ENCODE assay signal across 16 cellular contexts in the genomic region with DNA sequence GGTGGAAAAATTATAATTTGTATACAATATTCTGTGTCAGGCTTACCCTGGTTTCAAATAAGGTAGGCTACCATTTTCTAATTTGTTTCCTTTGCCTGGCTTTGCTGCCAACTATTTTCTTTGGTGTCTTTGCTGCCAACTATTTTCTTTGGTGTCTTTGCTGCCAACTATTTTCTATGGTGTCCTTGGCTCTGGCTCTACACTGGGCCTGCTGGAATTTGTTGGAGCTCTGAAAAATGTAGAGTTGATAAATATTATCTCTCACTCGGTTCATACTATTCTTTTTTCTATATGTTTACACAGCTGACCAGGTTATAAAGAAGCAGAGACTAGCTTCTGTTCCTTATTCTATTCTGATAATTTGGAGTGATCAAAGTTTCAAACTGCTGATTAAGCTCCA.
A peak's percentile ranks its signal among the peaks of the same experiment; 100 is the strongest.
DNase-seq lines count a peak whose midpoint lies in the region; ATAC-seq and TF ChIP-seq lines count a peak whose summit lies in the region.
"Had no signal": no experiment of that assay in that cellular context is flagged by ENCODE, and none has a peak within 500 bp of the region (broad histone marks: within the 10 kb centered on the region; RNA-seq: fewer than 3 reads in every experiment).

No MANE protein-coding gene starts in this region.

- POLR2A ChIA-PET in SK-N-SH (lab: Yijun Ruan, JAX): no interaction called here

- H3K9ac ChIP-seq in SK-N-SH: no peak overlapping the region

- no peak for TF ChIP-seq EP300 in SK-N-SH (IDR thresholded peaks at IDR 0.05; ENCODE audit: borderline replicate concordance in 1 of 2, low read depth in 1 of 2, low read length in 1 of 2)

- H3K4me1 Mint-ChIP-seq in GM23338 (no peaks in the 10 kb centered on the region), neural crest cell (no peaks in the 10 kb centered on the region)
- H3K4me1 Mint-ChIP-seq: CD14-positive monocyte, H9 had no signal

- H3K9me3 Mint-ChIP-seq in GM23338 (no peaks in the 10 kb centered on the region), neural crest cell (no peaks in the 10 kb centered on the region)
- H3K9me3 Mint-ChIP-seq: H9 had no signal

- peak; percentile 32 for DNase-seq in DMS53 (lab: John Stamatoyannopoulos, UW)
- no peak for DNase-seq in GM23338 (ENCODE audit: low spot score)
- peak; percentile 37 for DNase-seq in astrocyte of the hippocampus (ENCODE audit: low read depth, low spot score)
- no peak for DNase-seq in neural crest cell (ENCODE audit: low read depth, low spot score)
- DNase-seq in C1 segment of cervical spinal cord (lab: John Stamatoyannopoulos, UW): no peak
- DNase-seq in A172 (ENCODE audit: low spot score): no peak
- DNase-seq in SK-N-SH: no peak
- DNase-seq: BE2C; CD8-positive, alpha-beta T cell; COR-L47; DMS79 treated with DMSO at 0.1 percent for 48 hours; EL; GOT3; H9 had no signal

- H3F3A ChIP-seq in GM23338 (replicated peaks; ENCODE audit: low read depth) (no peaks in the 10 kb centered on the region), SK-N-SH (replicated peaks; ENCODE audit: insufficient read depth) (no peaks in the 10 kb centered on the region)

- TF ChIP-seq CTCF in GM23338 (conservative IDR thresholded peaks at IDR 0.05; ENCODE audit: low read depth in 2 of 2) (no peak), neural crest cell (conservative IDR thresholded peaks at IDR 0.05) (no peak), SK-N-SH (IDR thresholded peaks at IDR 0.05) (no peak)

- H3K4me3 ChIP-seq in GM23338 (no peak overlapping the region), SK-N-SH (ENCODE audit: low read depth in 2 of 2, low read length in 1 of 2) (no peak overlapping the region)
- H3K4me3 ChIP-seq: A549 had no signal

- no peaks in the 10 kb centered on the region for H3K36me3 ChIP-seq in GM23338 (ENCODE audit: insufficient read depth)
- no peaks in the 10 kb centered on the region for H3K36me3 ChIP-seq in SK-N-SH (replicated peaks in 1 of 2; ENCODE audit: control insufficient read depth in 1 of 2, insufficient read depth in 2 of 2, low read length in 1 of 2)
- H3K36me3 ChIP-seq: BE2C had no signal

- H3K27ac Mint-ChIP-seq in GM23338: no peak overlapping the region
- H3K27ac Mint-ChIP-seq in neural crest cell (ENCODE audit: unreplicated experiment): peak overlapping the region; percentile 27
- H3K27ac Mint-ChIP-seq: CD14-positive monocyte; CD8-positive, alpha-beta T cell; H9 had no signal

- H3K36me3 Mint-ChIP-seq in GM23338 (ENCODE audit: low read depth) (no peaks in the 10 kb centered on the region), neural crest cell (ENCODE audit: low read depth) (no peaks in the 10 kb centered on the region)
- H3K36me3 Mint-ChIP-seq: CD14-positive monocyte; CD8-positive, alpha-beta T cell had no signal

- CTCF ChIA-PET in SK-N-SH (lab: Yijun Ruan, JAX): interaction anchor here (0.8 to 2.1 kb wide), 5 partner anchors 9 to 1139 kb away, joined by 3 to 9 read pairs (median 3); no protein-coding TSS in a partner anchor

- H3K4me2 ChIP-seq in GM23338 (no peak overlapping the region), SK-N-SH (no peak overlapping the region)
- H3K4me2 ChIP-seq: A549 had no signal

- H3K27ac ChIP-seq in GM23338 (ENCODE audit: low read depth) (no peak overlapping the region), SK-N-SH (ENCODE audit: low read depth in 2 of 2, low read length in 1 of 2) (no peak overlapping the region)
- H3K27ac ChIP-seq: A549 had no signal

- H3K79me2 ChIP-seq in GM23338 (replicated peaks; ENCODE audit: insufficient read depth) (no peaks in the 10 kb centered on the region), SK-N-SH (ENCODE audit: insufficient read depth) (no peaks in the 10 kb centered on the region)

- H3K9me3 ChIP-seq in SK-N-SH: peaks cover 13% of the 10 kb centered on the region
- H3K9me3 ChIP-seq: BE2C had no signal

- H2AFZ ChIP-seq in GM23338 (0 out of 2 replicates have a peak overlapping the region, but pooled peaks have one; percentile 29), SK-N-SH (ENCODE audit: low read depth) (no peak overlapping the region)

- no peak for TF ChIP-seq RAD21 in SK-N-SH (IDR thresholded peaks at IDR 0.05; ENCODE audit: low read length)

- 30% methylated on average over 1 of the region's 1 CpG for WGBS in SK-N-SH (ENCODE audit: low lambda C conversion rate)

- H3K4me1 ChIP-seq in GM23338 (ENCODE audit: insufficient read depth) (no peaks in the 10 kb centered on the region), SK-N-SH (ENCODE audit: control insufficient read depth in 1 of 2, insufficient read depth in 2 of 2, low read depth in 1 of 2, low read length in 1 of 2) (no peaks in the 10 kb centered on the region)
- H3K4me1 ChIP-seq: A549, BE2C had no signal

- H4K20me1 ChIP-seq in GM23338 (replicated peaks; ENCODE audit: insufficient read depth) (no peaks in the 10 kb centered on the region), SK-N-SH (ENCODE audit: insufficient read depth) (no peaks in the 10 kb centered on the region)

- H3K4me3 Mint-ChIP-seq in GM23338 (no peak overlapping the region), neural crest cell (no peak overlapping the region)
- H3K4me3 Mint-ChIP-seq: CD14-positive monocyte; CD8-positive, alpha-beta T cell; H9 had no signal

- H3K27me3 Mint-ChIP-seq in GM23338 (ENCODE audit: insufficient read depth, low read depth, poor library complexity) (no peaks in the 10 kb centered on the region), neural crest cell (ENCODE audit: low read depth) (no peaks in the 10 kb centered on the region)

- H3K9me2 ChIP-seq in GM23338 (ENCODE audit: insufficient read depth) (no peaks in the 10 kb centered on the region), SK-N-SH (no peaks in the 10 kb centered on the region)

- H3K27me3 ChIP-seq in GM23338 (ENCODE audit: insufficient read depth) (no peaks in the 10 kb centered on the region), SK-N-SH (ENCODE audit: insufficient read depth) (no peaks in the 10 kb centered on the region)
- H3K27me3 ChIP-seq: BE2C had no signal

- ATAC-seq in GM23338: no peak
- ATAC-seq: A549; CD8-positive, alpha-beta T cell had no signal

TF ChIP-seq in GM23338, 12 proteins besides CTCF, POLR2A, EP300 and RAD21 (continues in another document):
- no peak for TF ChIP-seq STAT1 (IDR thresholded peaks at IDR 0.05; ENCODE audit: unreplicated experiment)
- TF ChIP-seq, protein P1, sequence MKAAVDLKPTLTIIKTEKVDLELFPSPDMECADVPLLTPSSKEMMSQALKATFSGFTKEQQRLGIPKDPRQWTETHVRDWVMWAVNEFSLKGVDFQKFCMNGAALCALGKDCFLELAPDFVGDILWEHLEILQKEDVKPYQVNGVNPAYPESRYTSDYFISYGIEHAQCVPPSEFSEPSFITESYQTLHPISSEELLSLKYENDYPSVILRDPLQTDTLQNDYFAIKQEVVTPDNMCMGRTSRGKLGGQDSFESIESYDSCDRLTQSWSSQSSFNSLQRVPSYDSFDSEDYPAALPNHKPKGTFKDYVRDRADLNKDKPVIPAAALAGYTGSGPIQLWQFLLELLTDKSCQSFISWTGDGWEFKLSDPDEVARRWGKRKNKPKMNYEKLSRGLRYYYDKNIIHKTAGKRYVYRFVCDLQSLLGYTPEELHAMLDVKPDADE (IDR thresholded peaks at IDR 0.05): no peak
- no peak for TF ChIP-seq CREB1 (CRISPR knock-in tag; IDR thresholded peaks at IDR 0.05; ENCODE audit: low read depth)
- TF ChIP-seq ZNF114 (CRISPR knock-in tag; IDR thresholded peaks at IDR 0.05): no peak
- no peak for TF ChIP-seq NANOG (IDR thresholded peaks at IDR 0.05; ENCODE audit: borderline replicate concordance)
- TF ChIP-seq ZNF331 (CRISPR knock-in tag; IDR thresholded peaks at IDR 0.05; ENCODE audit: low read depth): no peak
- TF ChIP-seq POLR2AphosphoS5 (IDR thresholded peaks at IDR 0.05; ENCODE audit: low read depth): no peak

TF ChIP-seq in SK-N-SH, 30 proteins besides CTCF, POLR2A, EP300 and RAD21 (continues in another document):
- TF ChIP-seq RCOR1 (IDR thresholded peaks at IDR 0.05; ENCODE audit: low read length) (no peak), FOXJ3 (CRISPR knock-in tag; IDR thresholded peaks at IDR 0.05) (no peak), MXI1 (IDR thresholded peaks at IDR 0.05; ENCODE audit: low read depth, low read length) (no peak), RFX5 (IDR thresholded peaks at IDR 0.05; ENCODE audit: low read length) (no peak), GABPA (IDR thresholded peaks at IDR 0.05; ENCODE audit: low read depth) (no peak), NRF1 (IDR thresholded peaks at IDR 0.05; ENCODE audit: low read depth, low read length) (no peak), ZBTB33 (IDR thresholded peaks at IDR 0.05; ENCODE audit: borderline replicate concordance, low read depth) (no peak)
- TF ChIP-seq, protein P2, sequence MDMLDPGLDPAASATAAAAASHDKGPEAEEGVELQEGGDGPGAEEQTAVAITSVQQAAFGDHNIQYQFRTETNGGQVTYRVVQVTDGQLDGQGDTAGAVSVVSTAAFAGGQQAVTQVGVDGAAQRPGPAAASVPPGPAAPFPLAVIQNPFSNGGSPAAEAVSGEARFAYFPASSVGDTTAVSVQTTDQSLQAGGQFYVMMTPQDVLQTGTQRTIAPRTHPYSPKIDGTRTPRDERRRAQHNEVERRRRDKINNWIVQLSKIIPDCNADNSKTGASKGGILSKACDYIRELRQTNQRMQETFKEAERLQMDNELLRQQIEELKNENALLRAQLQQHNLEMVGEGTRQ (IDR thresholded peaks at IDR 0.05; ENCODE audit: borderline replicate concordance, low read depth, low read length): no peak
- TF ChIP-seq, protein P3, sequence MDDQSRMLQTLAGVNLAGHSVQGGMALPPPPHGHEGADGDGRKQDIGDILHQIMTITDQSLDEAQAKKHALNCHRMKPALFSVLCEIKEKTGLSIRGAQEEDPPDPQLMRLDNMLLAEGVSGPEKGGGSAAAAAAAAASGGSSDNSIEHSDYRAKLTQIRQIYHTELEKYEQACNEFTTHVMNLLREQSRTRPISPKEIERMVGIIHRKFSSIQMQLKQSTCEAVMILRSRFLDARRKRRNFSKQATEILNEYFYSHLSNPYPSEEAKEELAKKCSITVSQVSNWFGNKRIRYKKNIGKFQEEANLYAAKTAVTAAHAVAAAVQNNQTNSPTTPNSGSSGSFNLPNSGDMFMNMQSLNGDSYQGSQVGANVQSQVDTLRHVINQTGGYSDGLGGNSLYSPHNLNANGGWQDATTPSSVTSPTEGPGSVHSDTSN (IDR thresholded peaks at IDR 0.05): no peak

Comparison
In these comparisons a context has a peak if more than half of its experiments do, and no peak if none do; other contexts are left out.
1. DNase-seq: peak in DMS53 (single experiment) and astrocyte of the hippocampus (single experiment); none in GM23338 (single experiment), neural crest cell (single experiment), C1 segment of cervical spinal cord (0 of 14), A172 (single experiment) and SK-N-SH (single experiment).